Comparison of ENCODE assay signal across 21 cellular contexts in the genomic region with DNA sequence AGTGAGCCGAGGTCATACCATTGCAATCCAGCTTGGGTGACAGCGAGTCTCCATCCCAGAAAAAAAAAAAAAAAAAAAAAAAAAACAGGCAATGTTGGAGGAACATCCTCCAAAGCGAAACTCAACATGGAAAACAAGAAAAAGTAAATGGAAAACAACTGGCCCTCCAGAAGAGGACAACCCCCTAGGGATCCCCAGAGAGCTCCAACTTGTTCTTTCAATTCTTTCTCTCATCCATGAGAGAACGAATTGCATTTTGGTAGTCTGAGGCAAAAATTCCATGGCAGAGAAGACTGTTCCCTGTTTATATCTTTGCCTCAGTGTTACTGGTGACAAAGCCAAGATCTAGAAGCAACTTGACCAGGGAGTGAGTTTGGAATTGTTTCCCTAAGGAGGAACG. TPM values are rescaled to one million over a fixed set of nuclear protein-coding genes. Genes with fewer than 3 reads are reported as not detected.
A peak's percentile ranks its signal among the peaks of the same experiment; 100 is the strongest.
DNase-seq lines count a peak whose midpoint lies in the region; ATAC-seq, FAIRE-seq and TF ChIP-seq lines count a peak whose summit lies in the region.
"Had no signal": no experiment of that assay in that cellular context is flagged by ENCODE, and none has a peak within 500 bp of the region (broad histone marks: within the 10 kb centered on the region; RNA-seq: fewer than 3 reads in every experiment).

No MANE protein-coding gene starts in this region.

- peaks cover 2% of the 10 kb centered on the region for H3K4me1 ChIP-seq in left ventricle myocardium inferior
- H3K4me1 ChIP-seq: BLaER1, Caco-2 had no signal

- no peak for DNase-seq in Right ventricle myocardium inferior (ENCODE audit: missing footprints)
- DNase-seq in cardiac septum (ENCODE audit: low spot score), result no peak
- DNase-seq in left ventricle myocardium inferior, result no peak
- DNase-seq in sciatic nerve (ENCODE audit: low spot score), result no peak
- DNase-seq in HTR-8/SVneo (ENCODE audit: insufficient read length, low spot score), result no peak
- no peak for DNase-seq in GM12892 (ENCODE audit: insufficient read length)
- DNase-seq: Caco-2; CD4-positive, CD25-positive, alpha-beta regulatory T cell; CD8-positive, alpha-beta T cell; DMS153; DND-41; H9 had no signal

- no peak for TF ChIP-seq CTCF in left ventricle myocardium inferior (IDR thresholded peaks at IDR 0.05; ENCODE audit: borderline replicate concordance)

- TF ChIP-seq POLR2A in GM12892 (IDR thresholded peaks at IDR 0.05; ENCODE audit: low read depth, low read length), result no peak

- H3K9me3 ChIP-seq in left ventricle myocardium inferior (replicated peaks), result no peaks in the 10 kb centered on the region
- H3K9me3 ChIP-seq: Caco-2 had no signal

- H3K27ac ChIP-seq in left ventricle myocardium inferior (replicated peaks), result peak overlapping the region; percentile 33
- H3K27ac ChIP-seq: 22Rv1, BLaER1, C4-2B had no signal

- no peak overlapping the region for H3K4me3 ChIP-seq in left ventricle myocardium inferior
- H3K4me3 ChIP-seq: BLaER1, GM23338 had no signal

- FAIRE-seq in HTR-8/SVneo (lab: Jason Lieb, UNC) (no peak), GM12892 (lab: Jason Lieb, UNC) (no peak)
- FAIRE-seq: A204.1, G401.6, GM18507 had no signal

- no peaks in the 10 kb centered on the region for H3K27me3 ChIP-seq in left ventricle myocardium inferior (ENCODE audit: low read depth)

- no peaks in the 10 kb centered on the region for H3K36me3 ChIP-seq in left ventricle myocardium inferior
- H3K36me3 ChIP-seq: BLaER1 had no signal

- intact Hi-C loops in Right ventricle myocardium inferior (cut with DNase I) (no loop called here), cardiac septum (cut with DNase I) (no loop called here), left ventricle myocardium inferior (cut with micrococcal nuclease) (no loop called here), sciatic nerve (cut with DNase I) (no loop called here)

- ATAC-seq in Right ventricle myocardium inferior (peak; percentile 72), sciatic nerve (peak; percentile 75), GM18502 (IDR thresholded peaks at IDR 0.05; ENCODE audit: poor library complexity, unreplicated experiment) (no peak)
- ATAC-seq: CD8-positive, alpha-beta T cell; GM23338; HCT116 had no signal

RNA-seq across cellular contexts. Expression of a gene that starts 49.8 kb away (rescaled TPM):
- 8.0 TPM for total RNA-seq in Right ventricle myocardium inferior
- total RNA-seq in cardiac septum, result 4.7 TPM
- total RNA-seq in left ventricle myocardium inferior, result 5.0 TPM
- 19.6 TPM for total RNA-seq in sciatic nerve
- polyA plus RNA-seq in GM12892 (2012; ENCODE audit: missing spikeins), result not detected
- polyA plus RNA-seq: CD4-positive, CD25-positive, alpha-beta regulatory T cell had no signal
